Comparison of ENCODE assay signal across 1 cellular context in the genomic region with DNA sequence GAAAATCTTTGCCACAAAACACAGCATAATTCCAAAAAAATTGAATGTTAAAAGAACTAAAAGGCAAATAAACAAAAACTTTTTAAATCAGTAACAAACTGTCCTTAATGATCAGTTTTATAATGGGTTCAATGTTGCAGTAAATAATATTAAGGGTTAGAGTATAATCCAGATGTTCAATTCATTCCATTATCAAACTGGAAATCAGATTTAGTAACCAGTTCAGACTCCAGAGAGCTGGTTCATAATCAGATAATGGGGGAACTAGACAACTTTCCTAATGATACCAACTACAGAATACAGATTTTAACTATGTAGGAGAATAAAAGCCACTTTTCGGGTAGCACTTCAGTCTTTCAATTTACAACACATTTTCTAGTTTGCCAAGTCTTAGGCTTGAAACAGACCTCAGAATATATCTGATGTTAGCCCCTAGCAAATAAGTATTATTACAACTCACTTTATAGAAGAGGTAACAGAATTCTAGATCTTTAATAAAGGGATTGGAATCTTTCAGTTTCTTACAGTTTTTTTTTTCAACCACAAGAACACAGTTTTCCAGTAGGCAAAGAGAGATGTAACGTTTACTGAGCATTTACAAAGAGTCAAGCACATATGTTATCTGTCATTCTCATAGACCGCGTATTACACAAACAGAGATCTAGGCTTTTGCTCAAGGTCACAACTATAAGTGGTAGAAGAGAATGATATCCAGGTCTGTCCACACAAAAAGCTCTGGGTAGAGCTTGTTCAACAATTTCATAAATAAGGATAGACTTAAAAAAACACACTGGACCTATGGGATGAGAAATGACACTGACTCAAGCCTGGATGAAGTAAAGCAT.
TF ChIP-seq lines count a peak whose summit lies in the region.

No MANE protein-coding gene starts in this region.

TF ChIP-seq in K562, 482 proteins besides CTCF, POLR2A, EP300 and RAD21 (continues in another document):
- TF ChIP-seq CXXC5 (CRISPR knock-in tag; IDR thresholded peaks at IDR 0.05) (no peak), ATF7 (IDR thresholded peaks at IDR 0.05) (peak; percentile 36; the same call in 1 of the 2 replicates), HMBOX1 (IDR thresholded peaks at IDR 0.05) (peak; percentile 64), LARP7 (IDR thresholded peaks at IDR 0.05) (no peak), HSF4 (CRISPR knock-in tag; IDR thresholded peaks at IDR 0.05; ENCODE audit: borderline replicate concordance) (no peak), TEAD1 (CRISPR knock-in tag; IDR thresholded peaks at IDR 0.05) (no peak), CEBPB (tag; IDR thresholded peaks at IDR 0.05) (peak; percentile 46; the same call in 1 of the 2 replicates), UBTF (IDR thresholded peaks at IDR 0.05; ENCODE audit: borderline replicate concordance in 1 of 2, low read depth in 2 of 2, low read length in 2 of 2) (0 out of 4 replicates have a peak, but pooled peaks have one; percentile 27 to 38), MEIS2 (IDR thresholded peaks at IDR 0.05; ENCODE audit: partially characterized antibody) (peak; percentile 37), HINFP (tag; conservative IDR thresholded peaks at IDR 0.05; ENCODE audit: low read depth) (0 out of 2 replicates have a peak, but pooled peaks have one; percentile 4), HLTF (IDR thresholded peaks at IDR 0.05) (peak; percentile 35; the same call in 1 of the 2 replicates), FOXJ2 (tag; IDR thresholded peaks at IDR 0.05) (peak; percentile 40; the same call in 1 of the 2 replicates), SIN3A (IDR thresholded peaks at IDR 0.05; ENCODE audit: borderline replicate concordance in 2 of 2, control insufficient read depth in 1 of 2, low read depth in 2 of 2, low read length in 2 of 2) (peak in 1 of 2 experiments; percentile 69; a peak in 2 of 4 replicates), ESRRA (IDR thresholded peaks at IDR 0.05; ENCODE audit: borderline replicate concordance, low read depth) (peak; percentile 79), FOSL1 (tag; conservative IDR thresholded peaks at IDR 0.05) (no peak), MYC (IDR thresholded peaks at IDR 0.05; ENCODE audit: low read depth, low read length) (0 out of 2 replicates have a peak, but pooled peaks have one; percentile 14), MYC (CRISPR knock-in tag; IDR thresholded peaks at IDR 0.05; ENCODE audit: borderline replicate concordance, low read depth) (no peak), CTCFL (IDR thresholded peaks at IDR 0.05; ENCODE audit: borderline replicate concordance, insufficient read depth, low read depth, low read length, poor library complexity, severe bottlenecking) (no peak), HDAC1 (IDR thresholded peaks at IDR 0.05) (peak in 1 of 2 experiments; percentile 31; a peak in 1 of 4 replicates), CEBPG (CRISPR knock-in tag; IDR thresholded peaks at IDR 0.05) (no peak), CEBPG (tag; conservative IDR thresholded peaks at IDR 0.05 in 1 of 2, IDR thresholded peaks at IDR 0.05 in 1 of 2) (no peak), ZNF175 (CRISPR knock-in tag; IDR thresholded peaks at IDR 0.05; ENCODE audit: low read depth) (no peak), TFE3 (CRISPR knock-in tag; IDR thresholded peaks at IDR 0.05) (no peak), POLR2H (tag; IDR thresholded peaks at IDR 0.05; ENCODE audit: low read depth) (peak; percentile 40)
- TF ChIP-seq, protein P1, sequence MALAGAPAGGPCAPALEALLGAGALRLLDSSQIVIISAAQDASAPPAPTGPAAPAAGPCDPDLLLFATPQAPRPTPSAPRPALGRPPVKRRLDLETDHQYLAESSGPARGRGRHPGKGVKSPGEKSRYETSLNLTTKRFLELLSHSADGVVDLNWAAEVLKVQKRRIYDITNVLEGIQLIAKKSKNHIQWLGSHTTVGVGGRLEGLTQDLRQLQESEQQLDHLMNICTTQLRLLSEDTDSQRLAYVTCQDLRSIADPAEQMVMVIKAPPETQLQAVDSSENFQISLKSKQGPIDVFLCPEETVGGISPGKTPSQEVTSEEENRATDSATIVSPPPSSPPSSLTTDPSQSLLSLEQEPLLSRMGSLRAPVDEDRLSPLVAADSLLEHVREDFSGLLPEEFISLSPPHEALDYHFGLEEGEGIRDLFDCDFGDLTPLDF (CRISPR knock-in tag; IDR thresholded peaks at IDR 0.05) = 0 out of 2 replicates have a peak, but pooled peaks have one; percentile 10
- TF ChIP-seq, protein P2, sequence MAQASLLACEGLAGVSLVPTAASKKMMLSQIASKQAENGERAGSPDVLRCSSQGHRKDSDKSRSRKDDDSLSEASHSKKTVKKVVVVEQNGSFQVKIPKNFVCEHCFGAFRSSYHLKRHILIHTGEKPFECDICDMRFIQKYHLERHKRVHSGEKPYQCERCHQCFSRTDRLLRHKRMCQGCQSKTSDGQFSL (CRISPR knock-in tag; IDR thresholded peaks at IDR 0.05) = no peak
- TF ChIP-seq, protein P2 (tag; IDR thresholded peaks at IDR 0.05) = 0 out of 4 replicates have a peak, but pooled peaks of 1 of the 2 experiments have one; percentile 11
- TF ChIP-seq, protein P3, sequence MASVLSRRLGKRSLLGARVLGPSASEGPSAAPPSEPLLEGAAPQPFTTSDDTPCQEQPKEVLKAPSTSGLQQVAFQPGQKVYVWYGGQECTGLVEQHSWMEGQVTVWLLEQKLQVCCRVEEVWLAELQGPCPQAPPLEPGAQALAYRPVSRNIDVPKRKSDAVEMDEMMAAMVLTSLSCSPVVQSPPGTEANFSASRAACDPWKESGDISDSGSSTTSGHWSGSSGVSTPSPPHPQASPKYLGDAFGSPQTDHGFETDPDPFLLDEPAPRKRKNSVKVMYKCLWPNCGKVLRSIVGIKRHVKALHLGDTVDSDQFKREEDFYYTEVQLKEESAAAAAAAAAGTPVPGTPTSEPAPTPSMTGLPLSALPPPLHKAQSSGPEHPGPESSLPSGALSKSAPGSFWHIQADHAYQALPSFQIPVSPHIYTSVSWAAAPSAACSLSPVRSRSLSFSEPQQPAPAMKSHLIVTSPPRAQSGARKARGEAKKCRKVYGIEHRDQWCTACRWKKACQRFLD (CRISPR knock-in tag; IDR thresholded peaks at IDR 0.05) = no peak
- TF ChIP-seq, protein P4, sequence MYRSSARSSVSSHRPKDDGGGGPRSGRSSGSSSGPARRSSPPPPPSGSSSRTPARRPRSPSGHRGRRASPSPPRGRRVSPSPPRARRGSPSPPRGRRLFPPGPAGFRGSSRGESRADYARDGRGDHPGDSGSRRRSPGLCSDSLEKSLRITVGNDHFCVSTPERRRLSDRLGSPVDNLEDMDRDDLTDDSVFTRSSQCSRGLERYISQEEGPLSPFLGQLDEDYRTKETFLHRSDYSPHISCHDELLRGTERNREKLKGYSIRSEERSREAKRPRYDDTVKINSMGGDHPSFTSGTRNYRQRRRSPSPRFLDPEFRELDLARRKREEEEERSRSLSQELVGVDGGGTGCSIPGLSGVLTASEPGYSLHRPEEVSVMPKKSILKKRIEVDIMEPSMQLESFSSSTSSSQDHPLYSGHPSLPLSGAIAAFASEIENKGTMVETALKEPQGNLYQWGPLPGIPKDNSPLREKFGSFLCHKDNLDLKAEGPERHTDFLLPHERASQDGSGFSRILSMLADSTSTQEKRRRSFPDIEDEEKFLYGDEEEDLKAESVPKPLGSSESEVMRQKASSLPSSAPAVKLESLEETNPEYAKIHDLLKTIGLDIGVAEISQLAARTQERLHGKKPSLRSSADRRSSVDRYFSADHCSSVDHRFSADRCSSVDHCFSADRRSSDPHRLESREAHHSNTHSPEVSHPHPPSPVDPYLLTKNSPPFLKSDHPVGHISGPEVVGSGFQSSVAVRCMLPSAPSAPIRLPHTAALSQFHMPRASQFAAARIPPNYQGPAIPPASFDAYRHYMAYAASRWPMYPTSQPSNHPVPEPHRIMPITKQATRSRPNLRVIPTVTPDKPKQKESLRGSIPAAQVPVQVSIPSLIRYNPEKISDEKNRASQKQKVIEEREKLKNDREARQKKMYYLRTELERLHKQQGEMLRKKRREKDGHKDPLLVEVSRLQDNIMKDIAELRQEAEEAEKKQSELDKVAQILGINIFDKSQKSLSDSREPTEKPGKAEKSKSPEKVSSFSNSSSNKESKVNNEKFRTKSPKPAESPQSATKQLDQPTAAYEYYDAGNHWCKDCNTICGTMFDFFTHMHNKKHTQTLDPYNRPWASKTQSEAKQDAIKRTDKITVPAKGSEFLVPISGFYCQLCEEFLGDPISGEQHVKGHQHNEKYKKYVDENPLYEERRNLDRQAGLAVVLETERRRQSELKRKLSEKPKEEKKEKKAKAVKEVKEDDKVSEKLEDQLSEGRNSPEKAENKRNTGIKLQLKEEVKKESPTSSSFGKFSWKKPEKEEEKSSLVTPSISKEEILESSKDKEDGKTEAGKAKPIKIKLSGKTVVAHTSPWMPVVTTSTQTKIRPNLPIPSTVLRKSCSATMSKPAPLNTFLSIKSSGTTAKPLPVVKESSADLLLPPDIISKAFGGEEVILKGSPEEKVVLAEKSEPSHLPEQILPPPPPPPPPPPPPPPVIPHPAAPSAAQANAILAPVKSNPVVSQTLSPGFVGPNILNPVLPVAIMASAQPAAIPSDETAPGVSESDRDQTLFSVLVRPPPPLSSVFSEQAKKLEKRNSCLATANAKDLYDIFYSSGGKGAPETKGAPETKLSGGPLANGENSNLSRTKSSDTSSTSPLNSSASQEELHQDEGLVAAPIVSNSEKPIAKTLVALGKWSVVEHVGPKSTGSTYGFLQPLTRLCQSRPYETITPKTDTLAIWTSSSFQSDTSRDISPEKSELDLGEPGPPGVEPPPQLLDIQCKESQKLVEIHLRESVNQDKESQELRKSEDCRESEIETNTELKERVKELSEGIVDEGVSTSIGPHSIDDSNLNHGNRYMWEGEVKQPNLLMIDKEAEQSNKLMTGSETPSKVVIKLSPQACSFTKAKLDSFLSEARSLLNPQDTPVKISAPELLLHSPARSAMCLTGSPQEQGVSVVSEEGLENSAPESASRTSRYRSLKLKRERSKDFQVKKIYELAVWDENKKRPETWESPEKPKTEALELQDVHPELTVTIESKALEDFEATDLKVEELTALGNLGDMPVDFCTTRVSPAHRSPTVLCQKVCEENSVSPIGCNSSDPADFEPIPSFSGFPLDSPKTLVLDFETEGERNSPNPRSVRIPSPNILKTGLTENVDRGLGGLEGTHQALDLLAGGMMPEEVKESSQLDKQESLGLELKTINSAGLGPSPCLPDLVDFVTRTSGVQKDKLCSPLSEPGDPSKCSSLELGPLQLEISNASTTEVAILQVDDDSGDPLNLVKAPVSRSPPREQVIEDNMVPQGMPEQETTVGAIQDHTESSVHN (IDR thresholded peaks at IDR 0.05; ENCODE audit: borderline replicate concordance in 1 of 2, low read depth in 1 of 2) = 0 out of 4 replicates have a peak, but pooled peaks of 1 of the 2 experiments have one; percentile 39
